Comparison of ENCODE assay signal across 14 cellular contexts in genomic region chr10:29140991-29141390, GRCh38.
A peak's percentile ranks its signal among the peaks of the same experiment; 100 is the strongest.
DNase-seq lines count a peak whose midpoint lies in the region; ATAC-seq, FAIRE-seq and TF ChIP-seq lines count a peak whose summit lies in the region.
"Had no signal": no experiment of that assay in that cellular context is flagged by ENCODE, and none has a peak within 500 bp of the region (broad histone marks: within the 10 kb centered on the region; RNA-seq: fewer than 3 reads in every experiment).

No MANE protein-coding gene starts in this region.

- H3K4me3 ChIP-seq in A549 (no peak overlapping the region), BE2C (ENCODE audit: low read depth, low read length) (no peak overlapping the region)
- H3K4me3 ChIP-seq: dorsolateral prefrontal cortex had no signal

- CTCF ChIA-PET in A549 (lab: Yijun Ruan, JAX) = interaction anchor here (0.7 to 1.3 kb wide), 6 partner anchors 12 to 463 kb away, joined by 3 to 5 read pairs (median 4); partner anchors contain the start of gene BAMBI

- H3K9me3 Mint-ChIP-seq in activated T-cell treated with anti-CD3 and anti-CD28 coated beads, Interleukin-2, amount 50 U/mL, for 72 hours = no peaks in the 10 kb centered on the region

- no peak for TF ChIP-seq EP300 in A549 (IDR thresholded peaks at IDR 0.05)

- H3K36me3 ChIP-seq in BE2C = no peaks in the 10 kb centered on the region

- no peak overlapping the region for H3K4me3 Mint-ChIP-seq in activated T-cell treated with anti-CD3 and anti-CD28 coated beads, Interleukin-2, amount 50 U/mL, for 72 hours

- DNase-seq in A549 (ENCODE audit: low read depth in 1 of 2, low spot score in 1 of 2) (peak; percentile 39 to 73), HS-27A (ENCODE audit: low read depth) (peak; percentile 78), amniotic epithelial cell (ENCODE audit: low read depth) (peak; percentile 91), hepatic stellate cell (ENCODE audit: low spot score) (peak; percentile 79), HPDE6-E6E7 (ENCODE audit: extremely low spot score) (no peak), NCI-H1105 treated with DMSO at 0.1 percent for 48 hours (lab: John Stamatoyannopoulos, UW) (no peak), BE2C (no peak)
- DNase-seq in activated T-cell treated with anti-CD3 and anti-CD28 coated beads, Interleukin-2, amount 50 U/mL, for 72 hours = no peak
- DNase-seq: activated CD4-positive, alpha-beta T cell treated with anti-CD3 and anti-CD28 coated beads, Interleukin-2, amount 50 U/mL, for 1 hour; activated naive CD4-positive, alpha-beta T cell; AML-193; dorsolateral prefrontal cortex; MM.1S; NCI-H526 had no signal

- FAIRE-seq in A549 (lab: Jason Lieb, UNC) = no peak

- H3K27me3 Mint-ChIP-seq in activated T-cell treated with anti-CD3 and anti-CD28 coated beads, Interleukin-2, amount 50 U/mL, for 72 hours (ENCODE audit: low read depth) = peaks cover 24% of the 10 kb centered on the region

- H3K4me1 Mint-ChIP-seq in activated T-cell treated with anti-CD3 and anti-CD28 coated beads, Interleukin-2, amount 50 U/mL, for 72 hours (ENCODE audit: low read depth) = no peaks in the 10 kb centered on the region

- TF ChIP-seq RAD21 in A549 (conservative IDR thresholded peaks at IDR 0.05 in 1 of 2, IDR thresholded peaks at IDR 0.05 in 1 of 2) = peak in 1 of 2 experiments; percentile 10; a peak in 1 of 5 replicates

- H3K36me3 Mint-ChIP-seq in activated T-cell treated with anti-CD3 and anti-CD28 coated beads, Interleukin-2, amount 50 U/mL, for 72 hours (ENCODE audit: insufficient read depth in 2 of 2) = no peaks in the 10 kb centered on the region

- peak overlapping the region; percentile 53 for H3K4me2 ChIP-seq in A549

- TF ChIP-seq CTCF in A549 (IDR thresholded peaks at IDR 0.05) = no peak
- TF ChIP-seq CTCF in BE2C (IDR thresholded peaks at IDR 0.05; ENCODE audit: low read depth, low read length) = no peak

- ATAC-seq in A549 = peak; percentile 65 to 90; a peak in 5 of 6 replicates
- ATAC-seq in activated T-cell treated with anti-CD3 and anti-CD28 coated beads, Interleukin-2, amount 50 U/mL, for 72 hours (replicated peaks in 1 of 2) = no peak

- H3K4me1 ChIP-seq in A549 (peaks cover 27% of the 10 kb centered on the region), BE2C (no peaks in the 10 kb centered on the region)

- no peaks in the 10 kb centered on the region; the same call in 2 of the 3 replicates for H3K9me3 ChIP-seq in A549
- no peaks in the 10 kb centered on the region for H3K9me3 ChIP-seq in BE2C

- H3K27me3 ChIP-seq in BE2C = no peaks in the 10 kb centered on the region

- POLR2A ChIA-PET in A549 (lab: Yijun Ruan, JAX) = no interaction called here

- TF ChIP-seq POLR2A in A549 (IDR thresholded peaks at IDR 0.05; ENCODE audit: low read length) = no peak

- no peak overlapping the region for H3K27ac Mint-ChIP-seq in activated T-cell treated with anti-CD3 and anti-CD28 coated beads, Interleukin-2, amount 50 U/mL, for 72 hours

- WGBS in A549 (ENCODE audit: missing lambda C conversion rate) = 4% methylated on average over 2 of the region's 2 CpGs

- peak overlapping the region; percentile 58 to 76 for H3K27ac ChIP-seq in A549
- H3K27ac ChIP-seq: dorsolateral prefrontal cortex had no signal

TF ChIP-seq in A549, 52 proteins besides CTCF, POLR2A, EP300 and RAD21:
- no peak for TF ChIP-seq MAFK (IDR thresholded peaks at IDR 0.05; ENCODE audit: partially characterized antibody)
- TF ChIP-seq JUNB (IDR thresholded peaks at IDR 0.05) = peak; percentile 59
- no peak for TF ChIP-seq PHF8 (IDR thresholded peaks at IDR 0.05; ENCODE audit: borderline replicate concordance, low read depth)
- TF ChIP-seq TFCP2L1 (CRISPR knock-in tag; IDR thresholded peaks at IDR 0.05) = no peak
- 0 out of 3 replicates have a peak, but pooled peaks have one; percentile 22 for TF ChIP-seq SMC3 (IDR thresholded peaks at IDR 0.05)

Comparison
In these comparisons a context has a peak if more than half of its experiments do, and no peak if none do; other contexts are left out.
1. ATAC-seq: peak in A549 (2 of 2); none in activated T-cell treated with anti-CD3 and anti-CD28 coated beads, Interleukin-2, amount 50 U/mL, for 72 hours (0 of 2).
2. DNase-seq: peak in A549 (2 of 2), HS-27A (single experiment), amniotic epithelial cell (single experiment) and hepatic stellate cell (single experiment); none in HPDE6-E6E7 (single experiment), NCI-H1105 treated with DMSO at 0.1 percent for 48 hours (single experiment), activated T-cell treated with anti-CD3 and anti-CD28 coated beads, Interleukin-2, amount 50 U/mL, for 72 hours (0 of 2) and BE2C (single experiment).